In the genomic region with DNA sequence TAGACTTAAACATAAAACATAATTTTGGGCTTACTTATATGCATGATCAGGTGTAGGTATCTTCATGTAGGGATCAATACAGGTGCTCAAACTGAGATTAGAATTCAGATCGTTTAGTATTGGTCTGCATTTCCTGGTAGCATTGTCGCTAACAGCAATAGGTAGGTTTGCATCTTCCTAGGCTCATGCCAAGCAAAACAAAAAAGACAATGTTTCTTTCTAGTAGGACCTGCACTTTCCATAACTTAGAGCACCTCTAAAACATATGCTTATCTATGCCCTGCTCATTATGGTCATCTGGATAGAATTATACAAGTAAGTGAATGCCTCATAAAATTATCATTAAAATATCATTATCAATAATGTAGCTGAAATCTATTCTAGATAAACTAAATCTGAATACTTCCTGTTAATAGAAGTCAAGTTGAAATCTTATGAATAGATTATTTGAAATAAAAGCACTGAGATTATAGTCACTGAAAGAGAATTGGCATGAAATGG, we compare ENCODE assay signal across 34 cellular contexts. TPM values are rescaled to one million over a fixed set of nuclear protein-coding genes. Genes with fewer than 3 reads are reported as not detected.
"Had no signal": no experiment of that assay in that cellular context is flagged by ENCODE, and none has a peak within 500 bp of the region (broad histone marks: within the 10 kb centered on the region; RNA-seq: fewer than 3 reads in every experiment).

No MANE protein-coding gene starts in this region.

- H3K27ac ChIP-seq: adrenal gland, body of pancreas, brain microvascular endothelial cell, breast epithelium, VCaP had no signal

- H3K4me3 ChIP-seq: adrenal gland, body of pancreas, breast epithelium had no signal

- H3K36me3 ChIP-seq: breast epithelium had no signal

- H3K4me1 ChIP-seq: adrenal gland, body of pancreas, breast epithelium had no signal

- DNase-seq: activated B cell treated with CpG ODN at 0.5 μM for 24 hours; activated CD4-positive, alpha-beta memory T cell treated with anti-CD3 and anti-CD28 coated beads for 36 hours; activated CD4-positive, alpha-beta T cell treated with anti-CD3 and anti-CD28 coated beads for 4 hours; activated CD4-positive, alpha-beta T cell treated with anti-CD3 and anti-CD28 coated beads, Interleukin-2, amount 10 ng/mL, durations not matched to agents 24 days and 14 days; activated CD4-positive, alpha-beta T cell treated with anti-CD3 and anti-CD28 coated beads, Interleukin-2, amount 50 U/mL, for 1 hour; activated CD4-positive, alpha-beta T cell treated with anti-CD3 and anti-CD28 coated beads, Interleukin-2, amount 50 U/mL, for 4 hours; activated CD4-positive, CD25-positive, alpha-beta regulatory T cell treated with anti-CD3 and anti-CD28 coated beads, Interleukin-2, amount 50 U/mL, for 72 hours; activated CD8-positive, alpha-beta memory T cell treated with anti-CD3 and anti-CD28 coated beads, Interleukin-2, amount 50 U/mL, for 4 hours; activated CD8-positive, alpha-beta T cell treated with anti-CD3 and anti-CD28 coated beads for 36 hours; activated effector memory CD4-positive, alpha-beta T cell treated with anti-CD3 and anti-CD28 coated beads, Interleukin-2, amount 50 U/mL, for 16 hours; activated gamma-delta T cell treated with Interleukin-2 at 50 U/mL for 16 hours; activated naive CD4-positive, alpha-beta T cell; activated naive CD4-positive, alpha-beta T cell treated with anti-CD3 and anti-CD28 coated beads for 36 hours; activated naive CD4-positive, alpha-beta T cell treated with anti-CD3 and anti-CD28 coated beads, Interleukin-2, amount 50 U/mL, for 16 hours; activated naive CD8-positive, alpha-beta T cell treated with anti-CD3 and anti-CD28 coated beads for 36 hours; activated T-cell treated with anti-CD3 and anti-CD28 coated beads for 4 hours; activated T-cell treated with anti-CD3 and anti-CD28 coated beads, Interleukin-2, amount 50 U/mL, for 1 hour; activated T-cell treated with anti-CD3 and anti-CD28 coated beads, Interleukin-2, amount 50 U/mL, for 4 hours; activated T-cell treated with anti-CD3 and anti-CD28 coated beads, Interleukin-2, amount 50 U/mL, for 72 hours; adrenal gland; amniotic stem cell; aorta; body of pancreas; brain microvascular endothelial cell; caudate nucleus; cerebellar nuclear complex; T-helper 2 cell; T-helper 9 cell had no signal

- H3K27me3 ChIP-seq: adrenal gland, body of pancreas, brain microvascular endothelial cell, breast epithelium had no signal

- H3K9me3 ChIP-seq: adrenal gland, body of pancreas, breast epithelium had no signal

RNA-seq across cellular contexts. Expression of a gene that starts 54.9 kb away (rescaled TPM):
- total RNA-seq: activated B cell treated with CpG ODN at 0.5 μM for 24 hours; activated CD4-positive, alpha-beta memory T cell treated with anti-CD3 and anti-CD28 coated beads for 36 hours; activated CD4-positive, alpha-beta T cell treated with anti-CD3 and anti-CD28 coated beads, Interleukin-2, amount 10 ng/mL, durations not matched to agents 24 days and 14 days; activated CD8-positive, alpha-beta memory T cell treated with anti-CD3 and anti-CD28 coated beads for 36 hours; activated CD8-positive, alpha-beta T cell treated with anti-CD3 and anti-CD28 coated beads for 36 hours; activated naive CD4-positive, alpha-beta T cell treated with anti-CD3 and anti-CD28 coated beads for 36 hours; activated naive CD4-positive, alpha-beta T cell treated with anti-CD3 and anti-CD28 coated beads, Interleukin-2, amount 50 U/mL, for 72 hours; activated naive CD8-positive, alpha-beta T cell treated with anti-CD3 and anti-CD28 coated beads for 36 hours; activated T-cell treated with anti-CD3 and anti-CD28 coated beads, Interleukin-2, amount 50 U/mL, for 4 hours; activated T-cell treated with anti-CD3 and anti-CD28 coated beads, Interleukin-2, amount 50 U/mL, for 72 hours; activated T-helper 1 cell treated with anti-CD3 and anti-CD28 coated beads, Interleukin-12 subunit alpha, Interleukin-12 subunit beta, Interleukin-2, Interleukin-4 antibody, amounts not matched to agents 30 ng/mL and 10 ng/mL and 1 ng/mL, durations not matched to agents 14 hours and 24 hours and 36 hours; activated T-helper 17 cell treated with anti-CD3 and anti-CD28 coated beads, Interleukin-2, amount 50 U/mL, for 72 hours had no signal
